In genomic region chr19:13929340-13929739, GRCh38 we compare ENCODE assay signal across 14 cellular contexts. TPM values are rescaled to one million over a fixed set of nuclear protein-coding genes. Genes with fewer than 3 reads are reported as not detected.
A peak's percentile ranks its signal among the peaks of the same experiment; 100 is the strongest.
DNase-seq lines count a peak whose midpoint lies in the region; ATAC-seq and TF ChIP-seq lines count a peak whose summit lies in the region.
"Had no signal": no experiment of that assay in that cellular context is flagged by ENCODE, and none has a peak within 500 bp of the region (broad histone marks: within the 10 kb centered on the region; RNA-seq: fewer than 3 reads in every experiment).

No MANE protein-coding gene starts in this region.

- H3K4me2 ChIP-seq in SK-N-SH: no peak overlapping the region
- H3K4me2 ChIP-seq: BLaER1 treated with 17β-estradiol and CSF1 and Interleukin-3, amounts not matched to agents 10 nM and 100 nM had no signal

- H3K4me1 ChIP-seq in SK-N-SH (ENCODE audit: control insufficient read depth in 1 of 2, insufficient read depth in 2 of 2, low read depth in 1 of 2, low read length in 1 of 2): peaks cover 0 to 7% of the 10 kb centered on the region in 2 experiments; a peak in 1 of 4 replicates

- H3K9me3 ChIP-seq in SK-N-SH (no peaks in the 10 kb centered on the region), WERI-Rb-1 (ENCODE audit: severe bottlenecking) (no peaks in the 10 kb centered on the region)
- H3K9me3 ChIP-seq: BLaER1 treated with 17β-estradiol and CSF1 and Interleukin-3, amounts not matched to agents 10 nM and 100 nM had no signal

- no peaks in the 10 kb centered on the region for H3K79me2 ChIP-seq in SK-N-SH (ENCODE audit: insufficient read depth)

- no peak for TF ChIP-seq EP300 in SK-N-SH (IDR thresholded peaks at IDR 0.05; ENCODE audit: borderline replicate concordance in 1 of 2, low read depth in 1 of 2, low read length in 1 of 2)

- TF ChIP-seq RAD21 in SK-N-SH (IDR thresholded peaks at IDR 0.05; ENCODE audit: low read length): no peak

- H3K27me3 ChIP-seq in SK-N-SH (ENCODE audit: insufficient read depth): no peaks in the 10 kb centered on the region
- no peaks in the 10 kb centered on the region for H3K27me3 ChIP-seq in WERI-Rb-1 (ENCODE audit: insufficient read depth, low read depth, severe bottlenecking)
- H3K27me3 ChIP-seq: BLaER1 treated with 17β-estradiol and CSF1 and Interleukin-3, amounts not matched to agents 10 nM and 100 nM had no signal

- CTCF ChIA-PET in SK-N-SH (lab: Yijun Ruan, JAX): interaction anchor here (0.9 to 1.2 kb wide), 3 partner anchors 9 to 119 kb away, joined by 3 read pairs; partner anchors contain the start of gene PODNL1

- POLR2A ChIA-PET in SK-N-SH (lab: Yijun Ruan, JAX): interaction anchor here (0.6 to 1.2 kb wide), 3 partner anchors 9 to 102 kb away, joined by 3 to 4 read pairs (median 4); partner anchors contain the start of genes DCAF15, IL27RA and PODNL1

- WGBS in SK-N-SH (ENCODE audit: low lambda C conversion rate): 89% methylated on average over 12 of the region's 12 CpGs

- no peaks in the 10 kb centered on the region for H3K9me2 ChIP-seq in SK-N-SH

- TF ChIP-seq CTCF in SK-N-SH (IDR thresholded peaks at IDR 0.05) (no peak), WERI-Rb-1 (IDR thresholded peaks at IDR 0.05; ENCODE audit: low read depth, low read length) (no peak)

- DNase-seq in SK-N-SH: peak; percentile 76
- DNase-seq in NCI-H2171 treated with DMSO at 0.1 percent for 48 hours (lab: John Stamatoyannopoulos, UW): peak; percentile 14
- DNase-seq in epidermal melanocyte (ENCODE audit: insufficient read length, low spot score): peak; percentile 15
- DNase-seq in WERI-Rb-1: no peak
- DNase-seq in SHP77 treated with DMSO at 0.1 percent for 48 hours (lab: John Stamatoyannopoulos, UW): no peak
- DNase-seq: 8988T; CD4-positive, CD25-positive, alpha-beta regulatory T cell; DMS153; DMS79 treated with DMSO at 0.1 percent for 48 hours; EL; HCEC 1CT had no signal

- no peak overlapping the region for H3K9ac ChIP-seq in SK-N-SH
- H3K9ac ChIP-seq: BLaER1 treated with 17β-estradiol and CSF1 and Interleukin-3, amounts not matched to agents 10 nM and 100 nM had no signal

- H3K27ac ChIP-seq in SK-N-SH (ENCODE audit: low read depth in 2 of 2, low read length in 1 of 2) (peak overlapping the region in 1 of 2 experiments; percentile 8; a peak in 1 of 4 replicates), WERI-Rb-1 (no peak overlapping the region)
- H3K27ac ChIP-seq: BLaER1 treated with 17β-estradiol and CSF1 and Interleukin-3, amounts not matched to agents 10 nM and 100 nM had no signal

- H2AFZ ChIP-seq in SK-N-SH (ENCODE audit: low read depth): no peak overlapping the region

- no peaks in the 10 kb centered on the region for H4K20me1 ChIP-seq in SK-N-SH (ENCODE audit: insufficient read depth)

- ATAC-seq in SK-N-SH treated with all-trans-retinoic acid at 6 μM for 48 hours (no peak; the same call in 2 of the 3 replicates), GM18519 (IDR thresholded peaks at IDR 0.05; ENCODE audit: low FRiP score, unreplicated experiment) (no peak)

- H3F3A ChIP-seq in SK-N-SH (replicated peaks; ENCODE audit: insufficient read depth): no peaks in the 10 kb centered on the region

- H3K4me3 ChIP-seq in SK-N-SH (ENCODE audit: low read depth in 2 of 2, low read length in 1 of 2) (no peak overlapping the region), WERI-Rb-1 (ENCODE audit: low read depth, low read length) (no peak overlapping the region)
- H3K4me3 ChIP-seq: BLaER1 treated with 17β-estradiol and CSF1 and Interleukin-3, amounts not matched to agents 10 nM and 100 nM had no signal

- H3K36me3 ChIP-seq in SK-N-SH (replicated peaks in 1 of 2; ENCODE audit: control insufficient read depth in 1 of 2, insufficient read depth in 2 of 2, low read length in 1 of 2): peaks cover 0 to 2% of the 10 kb centered on the region in 2 experiments
- peaks cover 37% of the 10 kb centered on the region for H3K36me3 ChIP-seq in WERI-Rb-1

TF ChIP-seq in SK-N-SH, 30 proteins besides CTCF, POLR2A, EP300 and RAD21:
- TF ChIP-seq GATA2 (CRISPR knock-in tag; IDR thresholded peaks at IDR 0.05) (no peak), CHD2 (IDR thresholded peaks at IDR 0.05; ENCODE audit: low read length, partially characterized antibody) (no peak), POLR2AphosphoS5 (IDR thresholded peaks at IDR 0.05; ENCODE audit: low read depth, low read length) (no peak), FOXJ3 (CRISPR knock-in tag; IDR thresholded peaks at IDR 0.05) (no peak), REST (IDR thresholded peaks at IDR 0.05; ENCODE audit: low read depth, low read length) (no peak), FOSL2 (IDR thresholded peaks at IDR 0.05; ENCODE audit: borderline replicate concordance, low read depth) (no peak), SIN3A (IDR thresholded peaks at IDR 0.05; ENCODE audit: borderline replicate concordance, low read depth, low read length) (no peak)

TF ChIP-seq in SK-N-SH treated with all-trans-retinoic acid at 6 μM for 48 hours, 23 proteins besides CTCF, POLR2A, EP300 and RAD21:
- no peak for TF ChIP-seq ZNF565 (CRISPR knock-in tag; conservative IDR thresholded peaks at IDR 0.05; ENCODE audit: low read depth)
- TF ChIP-seq ZFP3 (CRISPR knock-in tag; IDR thresholded peaks at IDR 0.05): no peak
- TF ChIP-seq CREB5 (CRISPR knock-in tag; IDR thresholded peaks at IDR 0.05; ENCODE audit: low read depth): no peak

RNA-seq across cellular contexts. Expression of gene PODNL1, which starts 8.9 kb away (rescaled TPM):
- polyA plus RNA-seq in SK-N-SH (2012; rRNA removed): 4.2 and 7.5 TPM in 2 replicates
- polyA plus RNA-seq in SK-N-SH (2012; cell fraction: cytosol; rRNA removed): 5.1 and 7.2 TPM in 2 replicates
- polyA plus RNA-seq in SK-N-SH (2012; cell fraction: nucleus; rRNA removed): 11.8 and 14.5 TPM in 2 replicates

RNA-seq across cellular contexts. Expression of gene DCAF15, which starts 23.0 kb away (rescaled TPM):
- polyA plus RNA-seq in SK-N-SH (2012; rRNA removed): 36.7 and 55.6 TPM in 2 replicates
- polyA plus RNA-seq in SK-N-SH (2012; cell fraction: cytosol; rRNA removed): 12.5 and 21.6 TPM in 2 replicates
- 239 and 253 TPM in 2 replicates for polyA plus RNA-seq in SK-N-SH (2012; cell fraction: nucleus; rRNA removed)

RNA-seq across cellular contexts. Expression of gene CC2D1A, which starts 23.3 kb away (rescaled TPM):
- polyA plus RNA-seq in SK-N-SH (2012; rRNA removed): 18.7 and 24.2 TPM in 2 replicates
- polyA plus RNA-seq in SK-N-SH (2012; cell fraction: cytosol; rRNA removed): 8.1 and 13.2 TPM in 2 replicates
- 97.6 and 109 TPM in 2 replicates for polyA plus RNA-seq in SK-N-SH (2012; cell fraction: nucleus; rRNA removed)

RNA-seq across cellular contexts. Expression of gene BRME1, which starts 23.4 kb away (rescaled TPM):
- polyA plus RNA-seq in SK-N-SH (2012; rRNA removed): 1.5 and 1.8 TPM in 2 replicates
- polyA plus RNA-seq in SK-N-SH (2012; cell fraction: cytosol; rRNA removed): 0.51 and 0.89 TPM in 2 replicates
- polyA plus RNA-seq in SK-N-SH (2012; cell fraction: nucleus; rRNA removed): 5.1 and 5.3 TPM in 2 replicates

RNA-seq across cellular contexts. Expression of gene NANOS3, which starts 52.4 kb away (rescaled TPM):
- polyA plus RNA-seq in SK-N-SH (2012; rRNA removed): 0.53 and 0.57 TPM in 2 replicates
- 0.63 and 0.71 TPM in 2 replicates for polyA plus RNA-seq in SK-N-SH (2012; cell fraction: cytosol; rRNA removed)
- polyA plus RNA-seq in SK-N-SH (2012; cell fraction: nucleus; rRNA removed): 1.7 and 4.4 TPM in 2 replicates
- polyA plus RNA-seq: CD4-positive, CD25-positive, alpha-beta regulatory T cell had no signal

Comparison
In these comparisons a context has a peak if more than half of its experiments do, and no peak if none do; other contexts are left out.
1. DNase-seq: peak in SK-N-SH (single experiment), NCI-H2171 treated with DMSO at 0.1 percent for 48 hours (single experiment) and epidermal melanocyte (single experiment); none in WERI-Rb-1 (single experiment) and SHP77 treated with DMSO at 0.1 percent for 48 hours (single experiment).